1 cellular context compared by ENCODE assay signal in genomic region chr16:88451586-88452484, GRCh38.
A peak's percentile ranks its signal among the peaks of the same experiment; 100 is the strongest.
TF ChIP-seq lines count a peak whose summit lies in the region.

No MANE protein-coding gene starts in this region.

TF ChIP-seq in HepG2, 621 proteins besides CTCF, POLR2A, EP300 and RAD21 (continued from another document):
- TF ChIP-seq CBX2 (IDR thresholded peaks at IDR 0.05; ENCODE audit: low read depth, low read length) (no peak), CBX2 (CRISPR knock-in tag; IDR thresholded peaks at IDR 0.05; ENCODE audit: low read depth) (no peak), NFE2 (CRISPR knock-in tag; IDR thresholded peaks at IDR 0.05) (no peak), ZNF660 (CRISPR knock-in tag; IDR thresholded peaks at IDR 0.05; ENCODE audit: borderline replicate concordance, low read depth) (0 out of 2 replicates have a peak, but pooled peaks have one; percentile 16), CBX1 (IDR thresholded peaks at IDR 0.05; ENCODE audit: low read depth) (no peak), HOXA9 (CRISPR knock-in tag; IDR thresholded peaks at IDR 0.05; ENCODE audit: borderline replicate concordance) (0 out of 2 replicates have a peak, but pooled peaks have one; percentile 45), ZEB1 (IDR thresholded peaks at IDR 0.05; ENCODE audit: insufficient replicate concordance, low read depth) (no peak), PCBP1 (IDR thresholded peaks at IDR 0.05; ENCODE audit: borderline replicate concordance, low read depth, low read length) (0 out of 2 replicates have a peak, but pooled peaks have one; percentile 19), ARID2 (CRISPR knock-in tag; IDR thresholded peaks at IDR 0.05; ENCODE audit: borderline replicate concordance) (0 out of 2 replicates have a peak, but pooled peaks have one; percentile 43), ZNF704 (CRISPR knock-in tag; IDR thresholded peaks at IDR 0.05; ENCODE audit: borderline replicate concordance) (no peak), TCF12 (IDR thresholded peaks at IDR 0.05) (no peak), TCF12 (CRISPR knock-in tag; IDR thresholded peaks at IDR 0.05) (no peak), SPEN (CRISPR knock-in tag; IDR thresholded peaks at IDR 0.05; ENCODE audit: low read depth) (no peak), DPF2 (CRISPR knock-in tag; IDR thresholded peaks at IDR 0.05; ENCODE audit: borderline replicate concordance, low read depth) (no peak), MZF1 (CRISPR knock-in tag; IDR thresholded peaks at IDR 0.05; ENCODE audit: borderline replicate concordance) (0 out of 2 replicates have a peak, but pooled peaks have one; percentile 64), GZF1 (CRISPR knock-in tag; IDR thresholded peaks at IDR 0.05) (peak; percentile 11; the same call in 1 of the 2 replicates), NKX3-1 (CRISPR knock-in tag; IDR thresholded peaks at IDR 0.05) (no peak), ZNF816 (CRISPR knock-in tag; IDR thresholded peaks at IDR 0.05; ENCODE audit: borderline replicate concordance) (0 out of 2 replicates have a peak, but pooled peaks have one; percentile 8), SRSF1 (optimal IDR thresholded peaks at IDR 0.05; ENCODE audit: low read depth, low read length) (peak; percentile 82), SALL1 (CRISPR knock-in tag; IDR thresholded peaks at IDR 0.05) (no peak), ZBTB33 (CRISPR knock-in tag; IDR thresholded peaks at IDR 0.05) (no peak), NR2F2 (IDR thresholded peaks at IDR 0.05; ENCODE audit: borderline replicate concordance, low read depth) (0 out of 2 replicates have a peak, but pooled peaks have one; percentile 12), MATR3 (CRISPR knock-in tag; IDR thresholded peaks at IDR 0.05) (no peak), SMARCE1 (IDR thresholded peaks at IDR 0.05; ENCODE audit: borderline replicate concordance) (no peak), SETDB1 (CRISPR knock-in tag; IDR thresholded peaks at IDR 0.05; ENCODE audit: borderline replicate concordance) (no peak), PRDM15 (CRISPR knock-in tag; IDR thresholded peaks at IDR 0.05) (0 out of 2 replicates have a peak, but pooled peaks have one; percentile 33), ZNF703 (CRISPR knock-in tag; IDR thresholded peaks at IDR 0.05; ENCODE audit: borderline replicate concordance) (no peak), TFE3 (CRISPR knock-in tag; IDR thresholded peaks at IDR 0.05) (no peak), BCL6 (CRISPR knock-in tag; IDR thresholded peaks at IDR 0.05) (no peak), HOXA3 (CRISPR knock-in tag; IDR thresholded peaks at IDR 0.05) (no peak), ZIK1 (CRISPR knock-in tag; IDR thresholded peaks at IDR 0.05; ENCODE audit: borderline replicate concordance, low read depth) (no peak), DMAP1 (CRISPR knock-in tag; IDR thresholded peaks at IDR 0.05) (no peak), ZNF431 (CRISPR knock-in tag; IDR thresholded peaks at IDR 0.05; ENCODE audit: borderline replicate concordance, low read depth) (0 out of 2 replicates have a peak, but pooled peaks have one; percentile 19), CAMTA2 (CRISPR knock-in tag; IDR thresholded peaks at IDR 0.05; ENCODE audit: borderline replicate concordance) (no peak), CREB1 (IDR thresholded peaks at IDR 0.05) (no peak), CREB1 (CRISPR knock-in tag; IDR thresholded peaks at IDR 0.05) (no peak)
- TF ChIP-seq, protein P1, sequence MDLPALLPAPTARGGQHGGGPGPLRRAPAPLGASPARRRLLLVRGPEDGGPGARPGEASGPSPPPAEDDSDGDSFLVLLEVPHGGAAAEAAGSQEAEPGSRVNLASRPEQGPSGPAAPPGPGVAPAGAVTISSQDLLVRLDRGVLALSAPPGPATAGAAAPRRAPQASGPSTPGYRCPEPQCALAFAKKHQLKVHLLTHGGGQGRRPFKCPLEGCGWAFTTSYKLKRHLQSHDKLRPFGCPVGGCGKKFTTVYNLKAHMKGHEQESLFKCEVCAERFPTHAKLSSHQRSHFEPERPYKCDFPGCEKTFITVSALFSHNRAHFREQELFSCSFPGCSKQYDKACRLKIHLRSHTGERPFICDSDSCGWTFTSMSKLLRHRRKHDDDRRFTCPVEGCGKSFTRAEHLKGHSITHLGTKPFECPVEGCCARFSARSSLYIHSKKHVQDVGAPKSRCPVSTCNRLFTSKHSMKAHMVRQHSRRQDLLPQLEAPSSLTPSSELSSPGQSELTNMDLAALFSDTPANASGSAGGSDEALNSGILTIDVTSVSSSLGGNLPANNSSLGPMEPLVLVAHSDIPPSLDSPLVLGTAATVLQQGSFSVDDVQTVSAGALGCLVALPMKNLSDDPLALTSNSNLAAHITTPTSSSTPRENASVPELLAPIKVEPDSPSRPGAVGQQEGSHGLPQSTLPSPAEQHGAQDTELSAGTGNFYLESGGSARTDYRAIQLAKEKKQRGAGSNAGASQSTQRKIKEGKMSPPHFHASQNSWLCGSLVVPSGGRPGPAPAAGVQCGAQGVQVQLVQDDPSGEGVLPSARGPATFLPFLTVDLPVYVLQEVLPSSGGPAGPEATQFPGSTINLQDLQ (CRISPR knock-in tag; IDR thresholded peaks at IDR 0.05) = peak; percentile 54; the same call in 1 of the 2 replicates
- TF ChIP-seq, protein P2, sequence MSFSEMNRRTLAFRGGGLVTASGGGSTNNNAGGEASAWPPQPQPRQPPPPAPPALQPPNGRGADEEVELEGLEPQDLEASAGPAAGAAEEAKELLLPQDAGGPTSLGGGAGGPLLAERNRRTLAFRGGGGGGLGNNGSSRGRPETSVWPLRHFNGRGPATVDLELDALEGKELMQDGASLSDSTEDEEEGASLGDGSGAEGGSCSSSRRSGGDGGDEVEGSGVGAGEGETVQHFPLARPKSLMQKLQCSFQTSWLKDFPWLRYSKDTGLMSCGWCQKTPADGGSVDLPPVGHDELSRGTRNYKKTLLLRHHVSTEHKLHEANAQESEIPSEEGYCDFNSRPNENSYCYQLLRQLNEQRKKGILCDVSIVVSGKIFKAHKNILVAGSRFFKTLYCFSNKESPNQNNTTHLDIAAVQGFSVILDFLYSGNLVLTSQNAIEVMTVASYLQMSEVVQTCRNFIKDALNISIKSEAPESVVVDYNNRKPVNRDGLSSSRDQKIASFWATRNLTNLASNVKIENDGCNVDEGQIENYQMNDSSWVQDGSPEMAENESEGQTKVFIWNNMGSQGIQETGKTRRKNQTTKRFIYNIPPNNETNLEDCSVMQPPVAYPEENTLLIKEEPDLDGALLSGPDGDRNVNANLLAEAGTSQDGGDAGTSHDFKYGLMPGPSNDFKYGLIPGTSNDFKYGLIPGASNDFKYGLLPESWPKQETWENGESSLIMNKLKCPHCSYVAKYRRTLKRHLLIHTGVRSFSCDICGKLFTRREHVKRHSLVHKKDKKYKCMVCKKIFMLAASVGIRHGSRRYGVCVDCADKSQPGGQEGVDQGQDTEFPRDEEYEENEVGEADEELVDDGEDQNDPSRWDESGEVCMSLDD (CRISPR knock-in tag; IDR thresholded peaks at IDR 0.05; ENCODE audit: borderline replicate concordance) = 0 out of 2 replicates have a peak, but pooled peaks have one; percentile 33
- TF ChIP-seq, protein P3, sequence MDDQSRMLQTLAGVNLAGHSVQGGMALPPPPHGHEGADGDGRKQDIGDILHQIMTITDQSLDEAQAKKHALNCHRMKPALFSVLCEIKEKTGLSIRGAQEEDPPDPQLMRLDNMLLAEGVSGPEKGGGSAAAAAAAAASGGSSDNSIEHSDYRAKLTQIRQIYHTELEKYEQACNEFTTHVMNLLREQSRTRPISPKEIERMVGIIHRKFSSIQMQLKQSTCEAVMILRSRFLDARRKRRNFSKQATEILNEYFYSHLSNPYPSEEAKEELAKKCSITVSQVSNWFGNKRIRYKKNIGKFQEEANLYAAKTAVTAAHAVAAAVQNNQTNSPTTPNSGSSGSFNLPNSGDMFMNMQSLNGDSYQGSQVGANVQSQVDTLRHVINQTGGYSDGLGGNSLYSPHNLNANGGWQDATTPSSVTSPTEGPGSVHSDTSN (CRISPR knock-in tag; IDR thresholded peaks at IDR 0.05; ENCODE audit: borderline replicate concordance) = peak; percentile 49; the same call in 1 of the 2 replicates
- TF ChIP-seq, protein P4, sequence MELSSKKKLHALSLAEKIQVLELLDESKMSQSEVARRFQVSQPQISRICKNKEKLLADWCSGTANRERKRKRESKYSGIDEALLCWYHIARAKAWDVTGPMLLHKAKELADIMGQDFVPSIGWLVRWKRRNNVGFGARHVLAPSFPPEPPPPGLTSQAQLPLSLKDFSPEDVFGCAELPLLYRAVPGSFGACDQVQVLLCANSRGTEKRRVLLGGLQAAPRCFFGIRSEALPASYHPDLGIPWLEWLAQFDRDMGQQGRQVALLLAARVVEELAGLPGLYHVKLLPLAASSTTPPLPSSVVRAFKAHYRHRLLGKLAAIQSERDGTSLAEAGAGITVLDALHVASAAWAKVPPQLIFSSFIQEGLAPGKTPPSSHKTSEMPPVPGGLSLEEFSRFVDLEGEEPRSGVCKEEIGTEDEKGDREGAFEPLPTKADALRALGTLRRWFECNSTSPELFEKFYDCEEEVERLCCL (CRISPR knock-in tag; IDR thresholded peaks at IDR 0.05; ENCODE audit: borderline replicate concordance) = 0 out of 2 replicates have a peak, but pooled peaks have one; percentile 39
- TF ChIP-seq, protein P5, sequence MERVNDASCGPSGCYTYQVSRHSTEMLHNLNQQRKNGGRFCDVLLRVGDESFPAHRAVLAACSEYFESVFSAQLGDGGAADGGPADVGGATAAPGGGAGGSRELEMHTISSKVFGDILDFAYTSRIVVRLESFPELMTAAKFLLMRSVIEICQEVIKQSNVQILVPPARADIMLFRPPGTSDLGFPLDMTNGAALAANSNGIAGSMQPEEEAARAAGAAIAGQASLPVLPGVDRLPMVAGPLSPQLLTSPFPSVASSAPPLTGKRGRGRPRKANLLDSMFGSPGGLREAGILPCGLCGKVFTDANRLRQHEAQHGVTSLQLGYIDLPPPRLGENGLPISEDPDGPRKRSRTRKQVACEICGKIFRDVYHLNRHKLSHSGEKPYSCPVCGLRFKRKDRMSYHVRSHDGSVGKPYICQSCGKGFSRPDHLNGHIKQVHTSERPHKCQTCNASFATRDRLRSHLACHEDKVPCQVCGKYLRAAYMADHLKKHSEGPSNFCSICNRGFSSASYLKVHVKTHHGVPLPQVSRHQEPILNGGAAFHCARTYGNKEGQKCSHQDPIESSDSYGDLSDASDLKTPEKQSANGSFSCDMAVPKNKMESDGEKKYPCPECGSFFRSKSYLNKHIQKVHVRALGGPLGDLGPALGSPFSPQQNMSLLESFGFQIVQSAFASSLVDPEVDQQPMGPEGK (CRISPR knock-in tag; IDR thresholded peaks at IDR 0.05) = peak; percentile 27; the same call in 1 of the 2 replicates
TF ChIP-seq in HepG2: peak in this region for 28.
